Comparison of ENCODE assay signal across 1 cellular context in genomic region chr21:35028451-35028757, GRCh38.
TF ChIP-seq lines count a peak whose summit lies in the region.

No MANE protein-coding gene starts in this region.

TF ChIP-seq in GM23338, 12 proteins besides CTCF, POLR2A, EP300 and RAD21 (continued from another document):
- TF ChIP-seq REST (IDR thresholded peaks at IDR 0.05; ENCODE audit: unreplicated experiment) (no peak), ZNF462 (CRISPR knock-in tag; IDR thresholded peaks at IDR 0.05) (no peak), NANOG (IDR thresholded peaks at IDR 0.05; ENCODE audit: borderline replicate concordance) (no peak), STAT1 (IDR thresholded peaks at IDR 0.05; ENCODE audit: unreplicated experiment) (no peak), POLR2AphosphoS5 (IDR thresholded peaks at IDR 0.05; ENCODE audit: low read depth) (no peak)
